Comparison of ENCODE assay signal across 17 cellular contexts in the genomic region with DNA sequence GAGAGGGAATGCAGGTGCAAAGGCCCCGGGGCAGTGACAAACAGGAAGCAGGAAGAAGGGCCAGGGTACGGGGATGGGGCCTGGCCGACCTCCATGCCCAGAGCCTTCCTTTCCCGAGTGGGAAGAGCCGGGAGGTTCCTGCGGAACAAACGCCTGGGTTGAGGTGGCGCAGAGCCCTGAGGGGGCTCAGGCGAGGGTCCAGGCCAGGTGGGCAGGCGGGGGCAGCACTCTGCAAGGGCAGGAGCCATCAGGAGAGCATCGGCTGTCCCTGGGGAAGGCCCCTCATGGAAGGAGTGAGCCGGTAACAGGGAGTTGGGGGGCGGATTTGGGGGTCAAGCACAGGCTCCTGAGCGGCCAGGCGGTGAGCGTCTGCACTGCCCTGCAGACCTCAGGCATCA. TPM values are rescaled to one million over a fixed set of nuclear protein-coding genes. Genes with fewer than 3 reads are reported as not detected.
DNase-seq lines count a peak whose midpoint lies in the region; ATAC-seq, FAIRE-seq and TF ChIP-seq lines count a peak whose summit lies in the region.
"Had no signal": no experiment of that assay in that cellular context is flagged by ENCODE, and none has a peak within 500 bp of the region (broad histone marks: within the 10 kb centered on the region; RNA-seq: fewer than 3 reads in every experiment).

No MANE protein-coding gene starts in this region.

- peaks cover 13% of the 10 kb centered on the region for H3K36me3 Mint-ChIP-seq in CD4-positive, alpha-beta T cell (ENCODE audit: low read depth)
- H3K36me3 Mint-ChIP-seq in activated B cell treated with CpG ODN at 0.5 μM for 24 hours (ENCODE audit: low read depth) = no peaks in the 10 kb centered on the region

- H3K4me3 Mint-ChIP-seq in CD4-positive, alpha-beta T cell = peak overlapping the region; percentile 84
- no peak overlapping the region for H3K4me3 Mint-ChIP-seq in activated B cell treated with CpG ODN at 0.5 μM for 24 hours
- H3K4me3 Mint-ChIP-seq: HFFc6, nephron had no signal

- no TSS peak for BruUV-seq in HepG2 (replicated peaks; lab: Mats Ljungman, UMichigan)

- WGBS in HepG2 (ENCODE audit: low lambda C conversion rate) = 70% methylated on average over 16 of the region's 16 CpGs

- TF ChIP-seq POLR2A in HepG2 (IDR thresholded peaks at IDR 0.05; ENCODE audit: insufficient read depth in 1 of 2, low read depth in 2 of 2, low read length in 2 of 2) = no peak

- H4K20me1 ChIP-seq in BLaER1 (peaks cover 1% of the 10 kb centered on the region; the same call in 1 of the 2 replicates), HepG2 (ENCODE audit: insufficient read depth, low read length) (no peaks in the 10 kb centered on the region)

- H2AFZ ChIP-seq in HepG2 (ENCODE audit: low read length) = no peak overlapping the region

- TF ChIP-seq EP300 in HepG2 (IDR thresholded peaks at IDR 0.05; ENCODE audit: low read depth in 2 of 2, low read length in 2 of 2) (no peak), HepG2 (CRISPR knock-in tag; IDR thresholded peaks at IDR 0.05; ENCODE audit: borderline replicate concordance) (no peak)

- H3K27me3 Mint-ChIP-seq in CD4-positive, alpha-beta T cell = no peaks in the 10 kb centered on the region
- no peaks in the 10 kb centered on the region for H3K27me3 Mint-ChIP-seq in activated B cell treated with CpG ODN at 0.5 μM for 24 hours

- CTCF ChIA-PET in CD4-positive, alpha-beta T cell (lab: Charles Lee) = no interaction called here
- CTCF ChIA-PET in activated B cell treated with CpG ODN at 0.5 μM for 24 hours (lab: Charles Lee) = no interaction called here
- CTCF ChIA-PET in HepG2 (lab: Yijun Ruan, JAX; ENCODE audit: low intra/inter-chr PET ratio, low total read pairs) = no interaction called here

- no peak for DNase-seq in CD4-positive, alpha-beta T cell
- DNase-seq in activated B cell treated with CpG ODN at 0.5 μM for 24 hours (no peak), HepG2 (ENCODE audit: low spot score) (no peak), GM10266 (ENCODE audit: extremely low spot score) (no peak), NCI-H1092 treated with DMSO at 0.1 percent for 48 hours (lab: John Stamatoyannopoulos, UW) (no peak), substantia nigra (lab: John Stamatoyannopoulos, UW) (no peak)
- DNase-seq: activated effector memory CD4-positive, alpha-beta T cell treated with Interleukin-2 at 50 U/mL for 16 hours; C1 segment of cervical spinal cord; HFFc6; islet precursor cell; NCI-H2107; thyroid gland had no signal

- FAIRE-seq in HepG2 (lab: Jason Lieb, UNC) = no peak
- FAIRE-seq: colon had no signal

- in situ Hi-C loops in HepG2 (cut with HindIII; ENCODE audit: extremely low pct_ligation_motif_present, low pct_unique_long_range_greater_than_20kb) = no loop called here

- H3K36me3 ChIP-seq in BLaER1 (no peaks in the 10 kb centered on the region), HepG2 (replicated peaks in 1 of 2; ENCODE audit: control insufficient read depth in 1 of 2, insufficient read depth in 2 of 2, low read length in 2 of 2) (no peaks in the 10 kb centered on the region)
- H3K36me3 ChIP-seq: thyroid gland had no signal

- H3K27ac Mint-ChIP-seq in CD4-positive, alpha-beta T cell = peak overlapping the region; percentile 85
- peak overlapping the region; percentile 78 for H3K27ac Mint-ChIP-seq in activated B cell treated with CpG ODN at 0.5 μM for 24 hours
- H3K27ac Mint-ChIP-seq: HFFc6 had no signal

- H3K9me3 Mint-ChIP-seq in CD4-positive, alpha-beta T cell = peaks cover 2% of the 10 kb centered on the region
- no peaks in the 10 kb centered on the region for H3K9me3 Mint-ChIP-seq in activated B cell treated with CpG ODN at 0.5 μM for 24 hours

- ATAC-seq in CD4-positive, alpha-beta T cell (ENCODE audit: poor library complexity) = no peak
- ATAC-seq in activated B cell treated with CpG ODN at 0.5 μM for 24 hours (ENCODE audit: low read depth) = no peak
- ATAC-seq in HepG2 = no peak
- no peak for ATAC-seq in HG03354 (IDR thresholded peaks at IDR 0.05; ENCODE audit: poor library complexity, severe bottlenecking, unreplicated experiment)
- ATAC-seq: psoas muscle had no signal

- H3K4me3 ChIP-seq in BLaER1 (peak overlapping the region; percentile 71), HepG2 (replicated peaks in 1 of 3; ENCODE audit: insufficient read depth in 1 of 3, low read depth in 2 of 3, low read length in 3 of 3) (no peak overlapping the region)
- H3K4me3 ChIP-seq: psoas muscle, thyroid gland had no signal

- TF ChIP-seq CTCF in CD4-positive, alpha-beta T cell (IDR thresholded peaks at IDR 0.05) = no peak
- TF ChIP-seq CTCF in activated B cell treated with CpG ODN at 0.5 μM for 24 hours (IDR thresholded peaks at IDR 0.05) (no peak), HepG2 (CRISPR knock-in tag; IDR thresholded peaks at IDR 0.05) (no peak), GM10266 (IDR thresholded peaks at IDR 0.05; ENCODE audit: control insufficient read depth, insufficient read depth, low read depth, missing control alignments) (no peak)

- no peak for TF ChIP-seq RAD21 in HepG2 (CRISPR knock-in tag; IDR thresholded peaks at IDR 0.05)

- H3K9ac ChIP-seq in BLaER1 (peak overlapping the region; percentile 78), HepG2 (ENCODE audit: insufficient read depth, low read depth, low read length) (no peak overlapping the region)

- H3K79me2 ChIP-seq in HepG2 (ENCODE audit: insufficient read depth, low read length) = no peaks in the 10 kb centered on the region

- no peaks in the 10 kb centered on the region for H3K27me3 ChIP-seq in BLaER1
- no peaks in the 10 kb centered on the region for H3K27me3 ChIP-seq in CD4-positive, alpha-beta T cell (ENCODE audit: control insufficient read depth, insufficient read depth, low read length)
- H3K27me3 ChIP-seq in HepG2 (ENCODE audit: control insufficient read depth in 1 of 2, insufficient read depth in 2 of 2, low read length in 2 of 2) = peaks cover 4 to 25% of the 10 kb centered on the region in 2 experiments; a peak in 3 of 5 replicates
- H3K27me3 ChIP-seq: thyroid gland had no signal

- H3K27ac ChIP-seq in BLaER1 (peak overlapping the region; percentile 79), HepG2 (ENCODE audit: extremely low read length, insufficient read depth, low read length) (peak overlapping the region; percentile 9), substantia nigra (ENCODE audit: low read depth, low read length, poor library complexity, severe bottlenecking) (no peak overlapping the region)
- no peak overlapping the region for H3K27ac ChIP-seq in CD4-positive, alpha-beta T cell (ENCODE audit: low read depth, low read length)
- H3K27ac ChIP-seq: psoas muscle, thyroid gland had no signal

- peaks cover 55% of the 10 kb centered on the region for H3K4me1 Mint-ChIP-seq in CD4-positive, alpha-beta T cell (ENCODE audit: low read depth)
- H3K4me1 Mint-ChIP-seq in activated B cell treated with CpG ODN at 0.5 μM for 24 hours = peaks cover 68% of the 10 kb centered on the region

- H3K9me3 ChIP-seq in BLaER1 (no peaks in the 10 kb centered on the region), HepG2 (ENCODE audit: low read length) (no peaks in the 10 kb centered on the region)
- H3K9me3 ChIP-seq in CD4-positive, alpha-beta T cell (ENCODE audit: control insufficient read depth, low read length) = no peaks in the 10 kb centered on the region
- H3K9me3 ChIP-seq: psoas muscle, thyroid gland had no signal

- intact Hi-C loops in CD4-positive, alpha-beta T cell (cut with DNase I, micrococcal nuclease) = loop anchor here in 1 of 2 experiments (2.0 kb wide), 1 partner anchor 49 kb away; no protein-coding TSS in a partner anchor
- intact Hi-C loops in activated B cell treated with CpG ODN at 0.5 μM for 24 hours (cut with micrococcal nuclease) (loop anchor here (1.0 kb wide), 1 partner anchor 16 kb away; no protein-coding TSS in a partner anchor), HepG2 (cut with micrococcal nuclease; ENCODE audit: unreplicated experiment) (loop anchor here (10.0 kb wide), 1 partner anchor 47 kb away; no protein-coding TSS in a partner anchor)

- H3K4me1 ChIP-seq in BLaER1 = peaks cover 68% of the 10 kb centered on the region
- peaks cover 26% of the 10 kb centered on the region for H3K4me1 ChIP-seq in HepG2 (ENCODE audit: insufficient read depth, low read length)
- H3K4me1 ChIP-seq: psoas muscle, thyroid gland had no signal

- POLR2A ChIA-PET in CD4-positive, alpha-beta T cell (lab: Charles Lee) = interaction anchor here (1.1 kb wide), 1 partner anchor 17 kb away, joined by 4 read pairs; no protein-coding TSS in a partner anchor
- POLR2A ChIA-PET in activated B cell treated with CpG ODN at 0.5 μM for 24 hours (lab: Charles Lee) = interaction anchor here (1.4 kb wide), 1 partner anchor 17 kb away, joined by 5 read pairs; no protein-coding TSS in a partner anchor
- POLR2A ChIA-PET in HepG2 (lab: Yijun Ruan, JAX) = no interaction called here

- H3K4me2 ChIP-seq in BLaER1 (peak overlapping the region; percentile 88), HepG2 (ENCODE audit: low read depth, low read length) (no peak overlapping the region)

TF ChIP-seq in HepG2, 621 proteins besides CTCF, POLR2A, EP300 and RAD21 (continues in another document):
- no peak for TF ChIP-seq SSRP1 (CRISPR knock-in tag; IDR thresholded peaks at IDR 0.05)
- no peak for TF ChIP-seq NFKB2 (CRISPR knock-in tag; IDR thresholded peaks at IDR 0.05; ENCODE audit: borderline replicate concordance)

RNA-seq across cellular contexts. Expression of gene FBRSL1, which starts 18.1 kb away (rescaled TPM):
- total RNA-seq in CD4-positive, alpha-beta T cell = 10 to 100 TPM; 75.8 to 80.7 TPM
- total RNA-seq in activated B cell treated with CpG ODN at 0.5 μM for 24 hours = 50.3 and 58.7 TPM in 2 replicates
- total RNA-seq in HepG2 (2016; rRNA removed; fragmentation: Illumina TruSeq; extraction: Trizol) = 3.7 and 7.9 TPM in 2 replicates
- 2.7 and 3.6 TPM in 2 replicates for total RNA-seq in HepG2 (2016; cell fraction: cytosol; rRNA removed; fragmentation: Illumina TruSeq; extraction: Trizol; ENCODE audit: low read depth)
- 5.4 and 6.9 TPM in 2 replicates for total RNA-seq in HepG2 (2016; cell fraction: insoluble cytoplasmic fraction; rRNA removed; fragmentation: Illumina TruSeq; extraction: Trizol)
- 7.0 and 9.3 TPM in 2 replicates for total RNA-seq in HepG2 (2016; cell fraction: membrane; rRNA removed; fragmentation: Illumina TruSeq; extraction: Trizol)
- total RNA-seq in HepG2 (2016; cell fraction: nucleus; rRNA removed; fragmentation: Illumina TruSeq; extraction: Trizol) = 10.9 and 11.0 TPM in 2 replicates
- 3.6 and 4.9 TPM in 2 replicates for polyA plus RNA-seq in HepG2 (2011; rRNA removed)
- polyA plus RNA-seq in HepG2 (2011; cell fraction: cytosol; rRNA removed) = 3.0 and 6.0 TPM in 2 replicates
- 50.9 and 76.3 TPM in 2 replicates for polyA plus RNA-seq in HepG2 (2011; cell fraction: nucleus; rRNA removed)
- polyA plus RNA-seq in HepG2 (2012) = 25.5 and 31.0 TPM in 2 replicates
- polyA plus RNA-seq in HepG2 (2016; cell fraction: cytosol; fragmentation: Illumina TruSeq; extraction: Trizol; ENCODE audit: low read depth) = 5.9 and 6.4 TPM in 2 replicates
- polyA plus RNA-seq in HepG2 (2016; cell fraction: insoluble cytoplasmic fraction; fragmentation: Illumina TruSeq; extraction: Trizol; ENCODE audit: low read depth) = 20.0 and 28.2 TPM in 2 replicates
- 20.5 and 23.8 TPM in 2 replicates for polyA plus RNA-seq in HepG2 (2016; cell fraction: membrane; fragmentation: Illumina TruSeq; extraction: Trizol; ENCODE audit: low read depth)
- 64.1 and 69.3 TPM in 2 replicates for polyA plus RNA-seq in HepG2 (2016; cell fraction: nucleus; fragmentation: Illumina TruSeq; extraction: Trizol; ENCODE audit: insufficient read depth, low read depth)
- polyA minus RNA-seq in HepG2 (2011; rRNA and poly(A)+ RNA removed; ENCODE audit: low replicate concordance) = 3.8 and 7.6 TPM in 2 replicates
- 17.3 and 28.7 TPM in 2 replicates for polyA minus RNA-seq in HepG2 (2011; cell fraction: cytosol; rRNA and poly(A)+ RNA removed)
- polyA minus RNA-seq in HepG2 (2011; cell fraction: nucleus; rRNA and poly(A)+ RNA removed) = 8.5 and 11.2 TPM in 2 replicates

Comparison
In these comparisons a context has a peak if more than half of its experiments do, and no peak if none do; other contexts are left out.
1. H3K27ac ChIP-seq: peak in BLaER1 (single experiment) and HepG2 (single experiment); none in CD4-positive, alpha-beta T cell (single experiment) and substantia nigra (single experiment).